In genomic region chr12:6959376-6960290, GRCh38 we compare ENCODE assay signal across 9 cellular contexts. TPM values are rescaled to one million over a fixed set of nuclear protein-coding genes. Genes with fewer than 3 reads are reported as not detected.
DNase-seq lines count a peak whose midpoint lies in the region; ATAC-seq and TF ChIP-seq lines count a peak whose summit lies in the region.
"Had no signal": no experiment of that assay in that cellular context is flagged by ENCODE, and none has a peak within 500 bp of the region (broad histone marks: within the 10 kb centered on the region; RNA-seq: fewer than 3 reads in every experiment).

No MANE protein-coding gene starts in this region.

- TF ChIP-seq EP300 in esophagus muscularis mucosa (IDR thresholded peaks at IDR 0.05): no peak
- no peak for TF ChIP-seq EP300 in stomach (IDR thresholded peaks at IDR 0.05)

- no peaks in the 10 kb centered on the region for H3K9me3 ChIP-seq in esophagus muscularis mucosa
- H3K9me3 ChIP-seq in stomach: no peaks in the 10 kb centered on the region

- CTCF ChIA-PET in activated CD4-positive, alpha-beta T cell treated with anti-CD3 and anti-CD28 coated beads for 36 hours (lab: Charles Lee): interaction anchor here (1.2 to 9.4 kb wide), 3 partner anchors 12 to 24 kb away, joined by 4 to 237 read pairs (median 6); partner anchors contain the start of genes C12orf57, PTPN6 and RNU7-1
- CTCF ChIA-PET in MCF 10A (lab: Yijun Ruan, JAX): interaction anchor here (0.6 to 6.4 kb wide), 5 partner anchors 10 to 154 kb away, joined by 3 to 160 read pairs (median 3); partner anchors contain the start of genes C12orf57 and RNU7-1

- no peak for ATAC-seq in activated CD4-positive, alpha-beta T cell treated with anti-CD3 and anti-CD28 coated beads for 36 hours

- H3K27me3 ChIP-seq in esophagus muscularis mucosa (no peaks in the 10 kb centered on the region), stomach (no peaks in the 10 kb centered on the region)

- TF ChIP-seq CTCF in esophagus muscularis mucosa (IDR thresholded peaks at IDR 0.05) (no peak), stomach (IDR thresholded peaks at IDR 0.05) (no peak), MCF 10A (IDR thresholded peaks at IDR 0.05; ENCODE audit: unreplicated experiment) (no peak)

- H3K9me3 Mint-ChIP-seq in activated CD4-positive, alpha-beta T cell treated with anti-CD3 and anti-CD28 coated beads for 36 hours (ENCODE audit: low read depth): no peaks in the 10 kb centered on the region
- H3K9me3 Mint-ChIP-seq in MCF 10A (ENCODE audit: unreplicated experiment): no peaks in the 10 kb centered on the region

- POLR2A ChIA-PET in activated CD4-positive, alpha-beta T cell treated with anti-CD3 and anti-CD28 coated beads for 36 hours (lab: Charles Lee): interaction anchor here (0.7 to 8.1 kb wide), 5 partner anchors 8 to 498 kb away, joined by 3 to 142 read pairs (median 5); partner anchors contain the start of genes C12orf57 and RNU7-1
- POLR2A ChIA-PET in MCF 10A (lab: Yijun Ruan, JAX): interaction anchor here (0.7 to 7.0 kb wide), 6 partner anchors 13 to 391 kb away, joined by 3 to 495 read pairs (median 4); partner anchors contain the start of genes C12orf57, C1RL, NOP2 and RNU7-1

- DNase-seq in activated CD4-positive, alpha-beta T cell treated with anti-CD3 and anti-CD28 coated beads for 36 hours: no peak
- no peak for DNase-seq in activated CD4-positive, alpha-beta T cell treated with anti-CD3 and anti-CD28 coated beads, Interleukin-2, amount 50 U/mL, for 48 hours
- DNase-seq in MV-4-11 (lab: John Stamatoyannopoulos, UW) (peak; percentile 94), esophagus muscularis mucosa (ENCODE audit: extremely low spot score) (no peak), stomach (no peak), cerebellar cortex (ENCODE audit: low spot score) (no peak), T1000 (lab: John Stamatoyannopoulos, UW) (no peak), MCF 10A (ENCODE audit: unreplicated experiment) (no peak)

- H3K27ac Mint-ChIP-seq in activated CD4-positive, alpha-beta T cell treated with anti-CD3 and anti-CD28 coated beads for 36 hours: peak overlapping the region; percentile 99
- H3K27ac Mint-ChIP-seq in MCF 10A (ENCODE audit: low read depth, unreplicated experiment): no peak overlapping the region

- TF ChIP-seq POLR2A in esophagus muscularis mucosa (IDR thresholded peaks at IDR 0.05; ENCODE audit: low read depth) (no peak), stomach (IDR thresholded peaks at IDR 0.05) (no peak)

- H3K4me1 ChIP-seq in esophagus muscularis mucosa: peaks cover 42 to 58% (median 46%) of the 10 kb centered on the region in 4 donors
- H3K4me1 ChIP-seq in stomach: peaks cover 39 to 90% (median 57%) of the 10 kb centered on the region in 4 donors

- H3K27me3 Mint-ChIP-seq in activated CD4-positive, alpha-beta T cell treated with anti-CD3 and anti-CD28 coated beads for 36 hours: no peaks in the 10 kb centered on the region
- H3K27me3 Mint-ChIP-seq in MCF 10A (ENCODE audit: insufficient read depth, unreplicated experiment): no peaks in the 10 kb centered on the region

- H3K36me3 ChIP-seq in esophagus muscularis mucosa (peaks cover 0 to under 1% (median 0%) of the 10 kb centered on the region in 4 donors), stomach (peaks cover 3 to 41% (median 30%) of the 10 kb centered on the region in 4 donors)

- no TSS peak for BruUV-seq in MCF 10A (replicated peaks; lab: Mats Ljungman, UMichigan)

- intact Hi-C loops in activated CD4-positive, alpha-beta T cell treated with anti-CD3 and anti-CD28 coated beads for 36 hours (cut with DNase I, micrococcal nuclease): loop anchor here (5.0 to 10.0 kb wide), 2 partner anchors 87 to 975 kb away; partner anchors contain the start of genes SLC2A3 (in 1 of the 2) and SPSB2 (in 1 of the 2)
- intact Hi-C loops in esophagus muscularis mucosa (cut with DNase I) (no loop called here), stomach (cut with DNase I; ENCODE audit: low total_unique reads) (no loop called here), MCF 10A (cut with micrococcal nuclease) (loop anchor here (5.0 kb wide), 1 partner anchor 148 kb away; the partner anchor contains the start of gene C1RL)

- WGBS in esophagus muscularis mucosa: 84% methylated on average over 27 of the region's 33 CpGs
- 82 to 87% (median 84%) methylated on average over 18 to 33 of the region's 33 CpGs for WGBS in stomach, 5 donors

- H3K36me3 Mint-ChIP-seq in activated CD4-positive, alpha-beta T cell treated with anti-CD3 and anti-CD28 coated beads for 36 hours (ENCODE audit: low read depth): peaks cover 72% of the 10 kb centered on the region
- H3K36me3 Mint-ChIP-seq in MCF 10A (ENCODE audit: insufficient read depth, unreplicated experiment): peaks cover 21% of the 10 kb centered on the region

- peak overlapping the region in 1 of 4 donors; percentile 5 for H3K4me3 ChIP-seq in esophagus muscularis mucosa
- peak overlapping the region in 1 of 4 donors; percentile 19 for H3K4me3 ChIP-seq in stomach

- H3K27ac ChIP-seq in esophagus muscularis mucosa (replicated peaks in 1 of 4): peak overlapping the region in 3 of 4 donors; percentile 38 to 57 (median 46)
- peak overlapping the region; percentile 6 to 96 (median 93) for H3K27ac ChIP-seq in stomach
- H3K27ac ChIP-seq: VCaP had no signal

- H3K4me3 Mint-ChIP-seq in activated CD4-positive, alpha-beta T cell treated with anti-CD3 and anti-CD28 coated beads for 36 hours: peak overlapping the region; percentile 77
- H3K4me3 Mint-ChIP-seq in MCF 10A (ENCODE audit: unreplicated experiment): no peak overlapping the region

- peaks cover 88% of the 10 kb centered on the region for H3K4me1 Mint-ChIP-seq in activated CD4-positive, alpha-beta T cell treated with anti-CD3 and anti-CD28 coated beads for 36 hours
- peaks cover 37% of the 10 kb centered on the region for H3K4me1 Mint-ChIP-seq in MCF 10A (ENCODE audit: insufficient read depth, unreplicated experiment)

RNA-seq across cellular contexts. Expression of gene PTPN6, which starts 8.5 kb away (rescaled TPM):
- total RNA-seq in activated CD4-positive, alpha-beta T cell treated with anti-CD3 and anti-CD28 coated beads for 36 hours: 100 to 1,000 TPM; 335 to 483 TPM
- total RNA-seq in esophagus muscularis mucosa (10 to 100 TPM in 3 of 4 donors, 1 to 10 TPM in 1; 9.1 to 16.9 (median 13.3) TPM), stomach (10 to 100 TPM; 11.2 to 36.6 (median 28.0) TPM), MCF 10A (2022) (10.3 and 13.2 TPM in 2 replicates)
- 10 to 100 TPM; 40.6 to 51.2 (median 41.2) TPM for polyA plus RNA-seq in stomach

RNA-seq across cellular contexts. Expression of gene PHB2, which starts 10.8 kb away (rescaled TPM):
- total RNA-seq in activated CD4-positive, alpha-beta T cell treated with anti-CD3 and anti-CD28 coated beads for 36 hours: 100 to 1,000 TPM; 398 to 502 TPM
- total RNA-seq in esophagus muscularis mucosa (100 to 1,000 TPM; 194 to 265 (median 233) TPM), stomach (100 to 1,000 TPM in 4 of 5 donors, 10 to 100 TPM in 1; 49.2 to 441 (median 150) TPM), MCF 10A (2022) (249 and 305 TPM in 2 replicates)
- 100 to 1,000 TPM; 150 to 179 (median 154) TPM for polyA plus RNA-seq in stomach

RNA-seq across cellular contexts. Expression of gene EMG1, which starts 11.1 kb away (rescaled TPM):
- total RNA-seq in activated CD4-positive, alpha-beta T cell treated with anti-CD3 and anti-CD28 coated beads for 36 hours: 100 to 1,000 TPM in 1 of 2 experiments, 10 to 100 TPM in 1; 85.0 to 106 TPM
- total RNA-seq in esophagus muscularis mucosa (10 to 100 TPM; 20.8 to 35.1 (median 26.3) TPM), stomach (10 to 100 TPM in 3 of 5 donors, 1 to 10 TPM in 2; 1.2 to 86.6 (median 25.2) TPM), MCF 10A (2022) (66.5 and 93.8 TPM in 2 replicates)
- 10 to 100 TPM; 19.3 to 22.7 (median 21.7) TPM for polyA plus RNA-seq in stomach

RNA-seq across cellular contexts. Expression of gene C12orf57, which starts 15.8 kb away (rescaled TPM):
- total RNA-seq in activated CD4-positive, alpha-beta T cell treated with anti-CD3 and anti-CD28 coated beads for 36 hours: 100 to 1,000 TPM; 189 to 208 TPM
- total RNA-seq in esophagus muscularis mucosa: 100 to 1,000 TPM; 307 to 437 (median 325) TPM
- 100 to 1,000 TPM; 155 to 453 (median 306) TPM for total RNA-seq in stomach
- 100 to 1,000 TPM; 418 to 621 (median 443) TPM for polyA plus RNA-seq in stomach
- total RNA-seq in MCF 10A (2022): 176 and 196 TPM in 2 replicates

RNA-seq across cellular contexts. Expression of gene RNU7-1, which starts 16.0 kb away (rescaled TPM):
- total RNA-seq in activated CD4-positive, alpha-beta T cell treated with anti-CD3 and anti-CD28 coated beads for 36 hours: not detected
- total RNA-seq in esophagus muscularis mucosa: not detected
- not detected for total RNA-seq in stomach
- not detected for polyA plus RNA-seq in stomach
- total RNA-seq in MCF 10A (2022): not detected in 2 replicates

Comparison
In these comparisons a context has a peak if more than half of its experiments do, and no peak if none do; other contexts are left out.
1. RNA of gene PTPN6, which starts 8.5 kb away (total RNA-seq): 335 to 483 TPM in activated CD4-positive, alpha-beta T cell treated with anti-CD3 and anti-CD28 coated beads for 36 hours; 11.2 to 36.6 TPM in stomach, 9.1 to 16.9 TPM in esophagus muscularis mucosa and 10.3 to 13.2 TPM in MCF 10A; every median in the first group is over 4 times any median in the second.
2. intact Hi-C loops: an anchor here in activated CD4-positive, alpha-beta T cell treated with anti-CD3 and anti-CD28 coated beads for 36 hours (5.0 to 10.0 kb wide) and MCF 10A (5.0 kb wide); none called in esophagus muscularis mucosa and stomach.